ENCODE assay signal across 8 cellular contexts in the genomic region with DNA sequence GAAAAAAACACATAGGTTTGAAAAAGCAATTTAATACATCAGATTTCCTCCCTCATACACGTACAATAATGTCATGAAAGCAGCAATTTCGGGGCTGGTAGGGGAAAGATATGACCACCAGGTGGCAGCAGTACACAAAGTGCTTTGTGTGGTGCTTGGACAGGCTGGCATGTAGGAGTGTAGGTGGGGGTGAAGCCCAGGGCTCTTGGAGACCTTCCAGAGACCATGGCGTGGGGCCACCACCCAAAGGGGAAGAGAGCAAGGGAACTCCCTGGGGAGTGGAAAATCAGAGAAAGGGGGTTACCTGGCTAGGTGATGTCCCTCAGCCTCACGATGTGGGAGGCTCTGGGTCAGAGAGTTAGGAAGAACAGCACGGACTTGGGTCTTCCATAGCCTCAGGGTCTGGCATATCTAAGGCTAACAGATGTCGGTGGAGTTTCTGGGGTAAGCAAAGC. TPM values are rescaled to one million over a fixed set of nuclear protein-coding genes. Genes with fewer than 3 reads are reported as not detected.
DNase-seq lines count a peak whose midpoint lies in the region; ATAC-seq and TF ChIP-seq lines count a peak whose summit lies in the region.

No MANE protein-coding gene starts in this region.

- no peak for TF ChIP-seq EP300 in transverse colon (IDR thresholded peaks at IDR 0.05; ENCODE audit: low read depth)

- H3K9ac ChIP-seq in KMS-11 (no peak overlapping the region), neuronal stem cell (ENCODE audit: low read depth, low read length, poor library complexity) (no peak overlapping the region)

- no TSS peak for BruUV-seq in Panc1 (replicated peaks; lab: Mats Ljungman, UMichigan)

- no peak overlapping the region for H2BK120ac ChIP-seq in neuronal stem cell (ENCODE audit: low read depth, low read length)

- H3K36me3 ChIP-seq in KMS-11 (ENCODE audit: insufficient read depth) = no peaks in the 10 kb centered on the region
- no peaks in the 10 kb centered on the region for H3K36me3 ChIP-seq in Panc1 (ENCODE audit: control insufficient read depth, insufficient read depth, low read length)
- H3K36me3 ChIP-seq in neuronal stem cell (replicated peaks in 1 of 2; ENCODE audit: control insufficient read depth in 2 of 2, insufficient read depth in 2 of 2, low read length in 2 of 2) = no peaks in the 10 kb centered on the region
- no peaks in the 10 kb centered on the region for H3K36me3 ChIP-seq in transverse colon

- H3K14ac ChIP-seq in neuronal stem cell (ENCODE audit: low read length) = no peak overlapping the region

- POLR2A ChIA-PET in Panc1 (lab: Charles Lee) = no interaction called here

- TF ChIP-seq CTCF in KMS-11 (conservative IDR thresholded peaks at IDR 0.05; ENCODE audit: low read depth, low read length) (peak; percentile 83), Panc1 (IDR thresholded peaks at IDR 0.05) (peak; percentile 84), fibroblast of mammary gland (conservative IDR thresholded peaks at IDR 0.05; ENCODE audit: control insufficient read depth, insufficient read depth, low read depth, low read length) (peak; percentile 90), transverse colon (IDR thresholded peaks at IDR 0.05) (peak; percentile 52 to 83 (median 77))

- H4K8ac ChIP-seq in neuronal stem cell (ENCODE audit: low read depth, low read length) = no peak overlapping the region

- no CpG with 5 or more reads among the region's 6 CpGs for WGBS in neuronal stem cell (ENCODE audit: extremely low coverage in 2 of 2, insufficient read length in 2 of 2, insufficient replicate concordance in 1 of 2), 2 donors
- WGBS in transverse colon (ENCODE audit: low coverage in 1 of 2), 2 donors = 23 to 36% methylated on average over 5 to 6 of the region's 6 CpGs

- intact Hi-C loops in Panc1 (cut with micrococcal nuclease; ENCODE audit: unreplicated experiment) (loop anchor here (2.0 kb wide), 1 partner anchor 316 kb away; no protein-coding TSS in a partner anchor), transverse colon (cut with DNase I; ENCODE audit: low total_unique reads) (loop anchor here (10.0 kb wide), 1 partner anchor 314 kb away; no protein-coding TSS in a partner anchor)

- H3K4me3 ChIP-seq in KMS-11 (IDR thresholded peaks at IDR 0.05; ENCODE audit: insufficient read depth, low read depth, low read length) (no peak overlapping the region), Panc1 (ENCODE audit: low read depth in 2 of 2, low read length in 2 of 2) (no peak overlapping the region), fibroblast of mammary gland (ENCODE audit: control insufficient read depth, low read depth, low read length) (no peak overlapping the region), neuronal stem cell (ENCODE audit: low read length in 2 of 2) (no peak overlapping the region), transverse colon (no peak overlapping the region)

- H2BK12ac ChIP-seq in neuronal stem cell (ENCODE audit: low read length) = no peak overlapping the region

- H2AK5ac ChIP-seq in neuronal stem cell (ENCODE audit: low read depth, low read length) = no peak overlapping the region

- no peak overlapping the region for H3K18ac ChIP-seq in neuronal stem cell (ENCODE audit: low read length)

- H3K4ac ChIP-seq in neuronal stem cell (ENCODE audit: low read length) = no peak overlapping the region

- peak; percentile 85 for DNase-seq in ELF-1 (ENCODE audit: low read depth, low spot score)
- DNase-seq in Panc1 (ENCODE audit: low read depth, low spot score) = peak; percentile 18
- peak; percentile 46 for DNase-seq in activated T-cell treated with anti-CD3 and anti-CD28 coated beads, Interleukin-2, amount 50 U/mL, for 1 hour
- DNase-seq in fibroblast of mammary gland (ENCODE audit: low read depth) = peak; percentile 79
- DNase-seq in neuronal stem cell (ENCODE audit: low spot score) = peak; percentile 73
- peak; percentile 57 for DNase-seq in transverse colon

- no peak overlapping the region for H4K91ac ChIP-seq in neuronal stem cell (ENCODE audit: low read depth, low read length, poor library complexity)

- H3K4me2 ChIP-seq in KMS-11 = no peak overlapping the region
- H3K4me2 ChIP-seq in neuronal stem cell (ENCODE audit: insufficient read depth, low read length, poor library complexity, severe bottlenecking) = no peak overlapping the region

- CTCF ChIA-PET in Panc1 (lab: Charles Lee) = interaction anchor here (0.7 kb wide), 1 partner anchor 152 kb away, joined by 3 read pairs; no protein-coding TSS in a partner anchor

- ATAC-seq in GM21737 (IDR thresholded peaks at IDR 0.05; ENCODE audit: unreplicated experiment) (peak; percentile 69), Panc1 (peak; percentile 89)

- H3K4me1 ChIP-seq in KMS-11 (ENCODE audit: low read depth, poor library complexity, severe bottlenecking) = peaks cover 12% of the 10 kb centered on the region
- H3K4me1 ChIP-seq in Panc1 (ENCODE audit: control insufficient read depth, insufficient read depth, low read length) = no peaks in the 10 kb centered on the region; the same call in 1 of the 2 replicates
- H3K4me1 ChIP-seq in neuronal stem cell (ENCODE audit: control insufficient read depth in 2 of 2, insufficient read depth in 1 of 2, low read depth in 1 of 2, low read length in 2 of 2) = no peaks in the 10 kb centered on the region
- peaks cover 0 to 3% (median 0%) of the 10 kb centered on the region in 4 donors for H3K4me1 ChIP-seq in transverse colon

- no peaks in the 10 kb centered on the region for H4K20me1 ChIP-seq in KMS-11 (ENCODE audit: insufficient read depth)

- H2BK15ac ChIP-seq in neuronal stem cell (ENCODE audit: low read length) = no peak overlapping the region

- H2BK5ac ChIP-seq in neuronal stem cell (ENCODE audit: low read length) = no peak overlapping the region

- H3K9me3 ChIP-seq in Panc1 (ENCODE audit: control insufficient read depth, insufficient read depth, low read depth, low read length) (no peaks in the 10 kb centered on the region), neuronal stem cell (replicated peaks in 1 of 2; ENCODE audit: control insufficient read depth in 2 of 2, insufficient read depth in 1 of 2, low read depth in 1 of 2, low read length in 2 of 2) (no peaks in the 10 kb centered on the region), transverse colon (peaks cover 0 to 3% of the 10 kb centered on the region in 2 donors)

- H3K79me1 ChIP-seq in neuronal stem cell (ENCODE audit: low read depth, low read length) = no peaks in the 10 kb centered on the region

- H3K27ac ChIP-seq in KMS-11 (no peak overlapping the region), Panc1 (ENCODE audit: low read length) (no peak overlapping the region), neuronal stem cell (replicated peaks; ENCODE audit: low read length) (no peak overlapping the region), transverse colon (no peak overlapping the region)

- no peak for TF ChIP-seq POLR2A in transverse colon (IDR thresholded peaks at IDR 0.05)

- no peak overlapping the region for H2AFZ ChIP-seq in KMS-11 (ENCODE audit: low read depth)
- H2AFZ ChIP-seq in neuronal stem cell (ENCODE audit: low read length) = no peak overlapping the region

- H3K79me2 ChIP-seq in KMS-11 (ENCODE audit: insufficient read depth, low read depth) = no peaks in the 10 kb centered on the region

- H3K27me3 ChIP-seq in KMS-11 (ENCODE audit: insufficient read depth, low read depth) (no peaks in the 10 kb centered on the region), Panc1 (ENCODE audit: control insufficient read depth, insufficient read depth, low read length) (no peaks in the 10 kb centered on the region), neuronal stem cell (ENCODE audit: control insufficient read depth in 3 of 3, insufficient read depth in 3 of 3, low read depth in 1 of 3, low read length in 3 of 3) (peaks cover 0 to 2% (median 0%) of the 10 kb centered on the region in 3 experiments), transverse colon (no peaks in the 10 kb centered on the region)

- in situ Hi-C loops in Panc1 (cut with HindIII; ENCODE audit: low pct_unique_long_range_greater_than_20kb, low sequenced_read_pairs) = no loop called here
- in situ Hi-C loops in transverse colon (cut with MboI; ENCODE audit: low pct_ligation_motif_present in 1 of 4, low pct_unique_long_range_greater_than_20kb in 1 of 4, low sequenced_read_pairs in 3 of 4) = loop anchor here in 2 of 4 donors (25.0 kb wide), 1 partner anchor 317 kb away; no protein-coding TSS in a partner anchor

- no peak overlapping the region for H3K23ac ChIP-seq in neuronal stem cell (ENCODE audit: low read depth, low read length, poor library complexity)

RNA-seq across cellular contexts. Expression of a gene that starts 11.8 kb away (rescaled TPM):
- total RNA-seq in Panc1 (2021; ENCODE audit: unreplicated experiment) = not detected
- not detected for polyA plus RNA-seq in Panc1 (2012; ENCODE audit: insufficient read length)
- polyA plus RNA-seq in neuronal stem cell (2013, experiment 1 of 2) = 3.0 TPM
- 3.0 TPM for polyA plus RNA-seq in neuronal stem cell (2013, experiment 2 of 2)
- total RNA-seq in transverse colon = not detected

Comparison
In these comparisons a context has a peak if more than half of its experiments do, and no peak if none do; other contexts are left out.
1. DNase-seq: peak in every context shown above with its lines; median percentile 85 in ELF-1; 79 in fibroblast of mammary gland; 73 in neuronal stem cell; 57 in transverse colon; 46 in activated T-cell treated with anti-CD3 and anti-CD28 coated beads, Interleukin-2, amount 50 U/mL, for 1 hour; 18 in Panc1.